In genomic region chr7:29084832-29085231, GRCh38 we compare ENCODE assay signal across 14 cellular contexts.
A peak's percentile ranks its signal among the peaks of the same experiment; 100 is the strongest.
DNase-seq lines count a peak whose midpoint lies in the region; ATAC-seq and TF ChIP-seq lines count a peak whose summit lies in the region.
"Had no signal": no experiment of that assay in that cellular context is flagged by ENCODE, and none has a peak within 500 bp of the region (broad histone marks: within the 10 kb centered on the region; RNA-seq: fewer than 3 reads in every experiment).

No MANE protein-coding gene starts in this region.

- no peak overlapping the region for H3K9ac ChIP-seq in BLaER1 treated with 17β-estradiol and CSF1 and Interleukin-3, amounts not matched to agents 10 nM and 100 nM
- no peak overlapping the region for H3K9ac ChIP-seq in neural progenitor cell

- H3K4me3 ChIP-seq in BLaER1 treated with 17β-estradiol and CSF1 and Interleukin-3, amounts not matched to agents 10 nM and 100 nM, result no peak overlapping the region
- no peak overlapping the region for H3K4me3 ChIP-seq in neural progenitor cell
- H3K4me3 ChIP-seq: right lobe of liver had no signal

- peaks cover 3% of the 10 kb centered on the region for H3K36me3 Mint-ChIP-seq in neural progenitor cell
- H3K36me3 Mint-ChIP-seq: mesothelial cell of epicardium had no signal

- no peaks in the 10 kb centered on the region for H3K36me3 ChIP-seq in BLaER1 treated with 17β-estradiol and CSF1 and Interleukin-3, amounts not matched to agents 10 nM and 100 nM
- no peaks in the 10 kb centered on the region for H3K36me3 ChIP-seq in neural progenitor cell
- H3K36me3 ChIP-seq: right lobe of liver had no signal

- H3K9me3 ChIP-seq in BLaER1 treated with 17β-estradiol and CSF1 and Interleukin-3, amounts not matched to agents 10 nM and 100 nM (replicated peaks in 1 of 11), result no peaks in the 10 kb centered on the region
- H3K9me3 ChIP-seq in neural progenitor cell (ENCODE audit: low read depth), result no peaks in the 10 kb centered on the region
- H3K9me3 ChIP-seq: right lobe of liver had no signal

- H3K27ac Mint-ChIP-seq in neural progenitor cell, result no peak overlapping the region
- H3K27ac Mint-ChIP-seq: mesothelial cell of epicardium; T-helper 1 cell treated with Interleukin-12 subunit alpha and Interleukin-12 subunit beta and Interleukin-4 antibody, amounts not matched to agents 30 μg/mL and 1 μg/mL, for 36 hours had no signal

- no peaks in the 10 kb centered on the region for H3K79me2 ChIP-seq in neural progenitor cell (ENCODE audit: low read depth)

- TF ChIP-seq CTCF in omental fat pad (IDR thresholded peaks at IDR 0.05), result no peak
- no peak for TF ChIP-seq CTCF in neural progenitor cell (IDR thresholded peaks at IDR 0.05)

- no peak overlapping the region for H3K4me3 Mint-ChIP-seq in neural progenitor cell
- H3K4me3 Mint-ChIP-seq: mesothelial cell of epicardium; T-helper 1 cell treated with Interleukin-12 subunit alpha and Interleukin-12 subunit beta and Interleukin-4 antibody, amounts not matched to agents 30 μg/mL and 1 μg/mL, for 36 hours had no signal

- H3K27me3 ChIP-seq in BLaER1 treated with 17β-estradiol and CSF1 and Interleukin-3, amounts not matched to agents 10 nM and 100 nM, result peaks cover 0 to 84% (median 0%) of the 10 kb centered on the region in 11 experiments; a peak in 8 of 22 replicates
- no peaks in the 10 kb centered on the region for H3K27me3 ChIP-seq in neural progenitor cell
- H3K27me3 ChIP-seq: right lobe of liver had no signal

- H4K20me1 ChIP-seq in BLaER1 treated with 17β-estradiol and CSF1 and Interleukin-3, amounts not matched to agents 10 nM and 100 nM, result peaks cover 0 to 3% (median 0%) of the 10 kb centered on the region in 11 experiments; a peak in 4 of 22 replicates
- no peaks in the 10 kb centered on the region for H4K20me1 ChIP-seq in neural progenitor cell (ENCODE audit: low read depth)

- no peak overlapping the region for H2AFZ ChIP-seq in neural progenitor cell (replicated peaks)

- no peaks in the 10 kb centered on the region for H3K27me3 Mint-ChIP-seq in neural progenitor cell (ENCODE audit: insufficient read depth, low read depth)

- peak; percentile 56 to 95 for DNase-seq in NOMO-1 (lab: John Stamatoyannopoulos, UW; ENCODE audit: unreplicated experiment in 2 of 2)
- DNase-seq in hypothalamus (lab: John Stamatoyannopoulos, UW), result no peak
- DNase-seq in omental fat pad (ENCODE audit: low spot score), result no peak
- DNase-seq in RPMI8226, result no peak
- DNase-seq in neural progenitor cell (ENCODE audit: low spot score), result no peak
- DNase-seq: DND-41, NCI-H1092, NCI-H774, right lobe of liver had no signal

- H3K4me1 Mint-ChIP-seq in neural progenitor cell, result peaks cover 20% of the 10 kb centered on the region

- no peaks in the 10 kb centered on the region for H3F3A ChIP-seq in neural progenitor cell (ENCODE audit: low read depth)

- no peak overlapping the region for H3K27ac ChIP-seq in BLaER1 treated with 17β-estradiol and CSF1 and Interleukin-3, amounts not matched to agents 10 nM and 100 nM
- no peak overlapping the region for H3K27ac ChIP-seq in neural progenitor cell
- H3K27ac ChIP-seq: right lobe of liver had no signal

- peak overlapping the region in 7 of 11 experiments; percentile 10 to 60 (median 39); a peak in 10 of 22 replicates for H3K4me2 ChIP-seq in BLaER1 treated with 17β-estradiol and CSF1 and Interleukin-3, amounts not matched to agents 10 nM and 100 nM
- H3K4me2 ChIP-seq in neural progenitor cell, result no peak overlapping the region

- ATAC-seq in GM19035 (IDR thresholded peaks at IDR 0.05; ENCODE audit: unreplicated experiment), result peak; percentile 58
- ATAC-seq in HG02981 (IDR thresholded peaks at IDR 0.05; ENCODE audit: unreplicated experiment), result peak; percentile 73
- ATAC-seq in omental fat pad (ENCODE audit: low FRiP score), result no peak

- H3K9me3 Mint-ChIP-seq in neural progenitor cell, result no peaks in the 10 kb centered on the region
- H3K9me3 Mint-ChIP-seq: mesothelial cell of epicardium; T-helper 1 cell treated with Interleukin-12 subunit alpha and Interleukin-12 subunit beta and Interleukin-4 antibody, amounts not matched to agents 30 μg/mL and 1 μg/mL, for 36 hours had no signal

- peaks cover 6 to 33% (median 17%) of the 10 kb centered on the region in 10 experiments; a peak in 19 of 20 replicates for H3K4me1 ChIP-seq in BLaER1 treated with 17β-estradiol and CSF1 and Interleukin-3, amounts not matched to agents 10 nM and 100 nM
- H3K4me1 ChIP-seq in neural progenitor cell, result no peaks in the 10 kb centered on the region

Comparison
In these comparisons a context has a peak if more than half of its experiments do, and no peak if none do; other contexts are left out.
1. DNase-seq: peak in NOMO-1 (2 of 2); none in hypothalamus (0 of 51), omental fat pad (single experiment), RPMI8226 (single experiment) and neural progenitor cell (single experiment).